1 cellular context compared by ENCODE assay signal in genomic region chr11:1382831-1383607, GRCh38.
TF ChIP-seq lines count a peak whose summit lies in the region.

No MANE protein-coding gene starts in this region.

TF ChIP-seq in K562, 482 proteins besides CTCF, POLR2A, EP300 and RAD21 (continued from another document and continues in another):
- TF ChIP-seq ZBTB40 (IDR thresholded peaks at IDR 0.05) = no peak
- no peak for TF ChIP-seq ZBTB40 (CRISPR knock-in tag; IDR thresholded peaks at IDR 0.05)
- no peak for TF ChIP-seq ZNF785 (CRISPR knock-in tag; IDR thresholded peaks at IDR 0.05)
- no peak for TF ChIP-seq KAT2B (IDR thresholded peaks at IDR 0.05; ENCODE audit: low read depth, low read length)
- TF ChIP-seq GABPA (tag; conservative IDR thresholded peaks at IDR 0.05; ENCODE audit: low read depth) = no peak
- TF ChIP-seq ZNF324 (CRISPR knock-in tag; IDR thresholded peaks at IDR 0.05) = no peak
- TF ChIP-seq ZNF512 (tag; IDR thresholded peaks at IDR 0.05) = no peak
- TF ChIP-seq USF2 (CRISPR knock-in tag; IDR thresholded peaks at IDR 0.05) = 0 out of 2 replicates have a peak, but pooled peaks have one; percentile 4
- TF ChIP-seq CHD7 (IDR thresholded peaks at IDR 0.05; ENCODE audit: low read depth, low read length) = no peak
- TF ChIP-seq CREB1 (IDR thresholded peaks at IDR 0.05) = no peak
- TF ChIP-seq CREB1 (CRISPR knock-in tag; IDR thresholded peaks at IDR 0.05) = peak; percentile 46; the same call in 1 of the 2 replicates
- peak; percentile 77 for TF ChIP-seq CREM (IDR thresholded peaks at IDR 0.05; ENCODE audit: low read depth)
- no peak for TF ChIP-seq ARID3A (IDR thresholded peaks at IDR 0.05; ENCODE audit: borderline replicate concordance, low read depth, low read length)
- no peak for TF ChIP-seq NEUROD1 (IDR thresholded peaks at IDR 0.05; ENCODE audit: borderline replicate concordance, low read depth, low read length, partially characterized antibody)
- no peak for TF ChIP-seq SMAD1 (IDR thresholded peaks at IDR 0.05; ENCODE audit: low read depth, low read length, partially characterized antibody)
- no peak for TF ChIP-seq CBX1 (IDR thresholded peaks at IDR 0.05; ENCODE audit: low read depth)
- TF ChIP-seq EZH2 (IDR thresholded peaks at IDR 0.05; ENCODE audit: borderline replicate concordance, low read depth, low read length) = no peak
- TF ChIP-seq VEZF1 (CRISPR knock-in tag; IDR thresholded peaks at IDR 0.05) = peak; percentile 59
- TF ChIP-seq ZNF184 (CRISPR knock-in tag; IDR thresholded peaks at IDR 0.05) = no peak
- TF ChIP-seq ATF3 (IDR thresholded peaks at IDR 0.05) = peak; percentile 51
- TF ChIP-seq ATF3 (CRISPR knock-in tag; conservative IDR thresholded peaks at IDR 0.05) = no peak
- TF ChIP-seq BRF1 (IDR thresholded peaks at IDR 0.05; ENCODE audit: borderline replicate concordance, extremely low read depth, insufficient read length) = no peak
- TF ChIP-seq ZNF436 (CRISPR knock-in tag; IDR thresholded peaks at IDR 0.05) = no peak
- peak; percentile 56 for TF ChIP-seq EGR1 (conservative IDR thresholded peaks at IDR 0.05)
- no peak for TF ChIP-seq ETS2 (tag; IDR thresholded peaks at IDR 0.05; ENCODE audit: borderline replicate concordance, poor library complexity, severe bottlenecking)
- no peak for TF ChIP-seq L3MBTL2 (IDR thresholded peaks at IDR 0.05)
